In genomic region chr12:85425349-85425612, GRCh38 we compare ENCODE assay signal across 1 cellular context.
TF ChIP-seq lines count a peak whose summit lies in the region.

No MANE protein-coding gene starts in this region.

TF ChIP-seq in HCT116, 20 proteins besides CTCF, POLR2A, EP300 and RAD21 (continued from another document):
- no peak for TF ChIP-seq CBX3 (IDR thresholded peaks at IDR 0.05; ENCODE audit: low read depth)
- no peak for TF ChIP-seq JUND (IDR thresholded peaks at IDR 0.05)
- TF ChIP-seq SIN3A (IDR thresholded peaks at IDR 0.05; ENCODE audit: low read depth): no peak
- no peak for TF ChIP-seq EGR1 (IDR thresholded peaks at IDR 0.05; ENCODE audit: low read depth)
- no peak for TF ChIP-seq REST (IDR thresholded peaks at IDR 0.05; ENCODE audit: low read depth)
TF ChIP-seq in HCT116: peak in this region for 0.
